8 cellular contexts compared by ENCODE assay signal in the genomic region with DNA sequence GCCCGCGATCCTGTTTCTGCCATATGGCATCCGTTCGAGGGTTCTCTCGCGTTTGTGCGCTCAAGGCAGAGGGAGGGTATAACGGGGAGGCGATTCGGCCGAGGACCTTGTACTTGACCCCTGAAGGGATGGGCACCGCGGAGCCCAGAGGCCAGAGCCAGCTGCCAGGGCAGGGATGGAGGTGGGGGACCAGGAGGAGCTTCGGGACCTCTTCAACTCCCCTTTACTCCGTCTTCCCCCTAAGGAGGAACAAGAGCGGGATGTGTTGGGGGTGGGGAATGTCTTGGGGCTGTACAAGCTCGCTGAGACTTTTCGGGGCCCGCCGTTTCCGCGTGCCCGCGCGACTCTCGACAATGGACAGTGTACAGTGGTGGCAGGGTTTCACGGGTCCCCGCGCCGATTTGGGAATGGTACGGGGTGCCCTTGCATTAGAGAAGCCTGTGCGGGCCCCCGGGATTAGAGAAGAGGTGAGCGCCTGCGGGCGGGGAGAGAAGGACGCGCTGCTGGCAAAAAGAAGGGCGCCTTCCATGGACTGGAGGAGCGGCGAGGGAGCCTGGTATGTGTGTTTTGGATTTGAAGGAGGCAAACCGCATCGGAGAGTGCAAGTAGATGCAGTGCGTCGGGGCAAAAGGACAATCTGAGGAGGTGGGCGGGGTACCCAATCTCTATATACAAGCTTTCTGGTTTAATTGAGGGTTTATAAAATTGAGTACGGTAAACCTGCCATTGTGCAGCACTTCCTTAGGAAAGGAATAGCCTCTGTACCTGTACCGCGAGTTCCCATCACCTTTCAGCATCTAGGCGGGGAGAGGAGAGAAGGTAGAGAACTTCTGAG. TPM values are rescaled to one million over a fixed set of nuclear protein-coding genes. Genes with fewer than 3 reads are reported as not detected.
DNase-seq lines count a peak whose midpoint lies in the region; ATAC-seq and TF ChIP-seq lines count a peak whose summit lies in the region.

No MANE protein-coding gene starts in this region.

- peak overlapping the region; percentile 94 for H3K4me2 ChIP-seq in BLaER1

- no peak overlapping the region for H3K27ac Mint-ChIP-seq in activated naive CD8-positive, alpha-beta T cell treated with anti-CD3 and anti-CD28 coated beads, Interleukin-2, amount 10 ng/mL, durations not matched to agents 7 days and 5 days

- H3K9me3 Mint-ChIP-seq in activated naive CD8-positive, alpha-beta T cell treated with anti-CD3 and anti-CD28 coated beads, Interleukin-2, amount 10 ng/mL, durations not matched to agents 7 days and 5 days, result no peaks in the 10 kb centered on the region

- intact Hi-C loops in spleen (cut with DNase I; ENCODE audit: low total_unique reads), result no loop called here

- in situ Hi-C loops in GM13977 (cut with MboI; ENCODE audit: low pct_unique_long_range_greater_than_20kb, low sequenced_read_pairs, unreplicated experiment), result no loop called here

- no peaks in the 10 kb centered on the region for H3K36me3 Mint-ChIP-seq in activated naive CD8-positive, alpha-beta T cell treated with anti-CD3 and anti-CD28 coated beads, Interleukin-2, amount 10 ng/mL, durations not matched to agents 7 days and 5 days

- WGBS in spleen, 5 donors, result 1 to 4% (median 3%) methylated on average over 34 to 50 of the region's 50 CpGs

- H3K4me1 ChIP-seq in BLaER1, result peaks cover 45% of the 10 kb centered on the region
- H3K4me1 ChIP-seq in spleen, result peaks cover 0 to 62% (median 35%) of the 10 kb centered on the region in 6 donors

- H3K36me3 ChIP-seq in BLaER1 (no peaks in the 10 kb centered on the region), H7 (replicated peaks; ENCODE audit: control insufficient read depth, insufficient read depth, low read length) (no peaks in the 10 kb centered on the region; the same call in 1 of the 2 replicates), spleen (no peaks in the 10 kb centered on the region)

- no peak for TF ChIP-seq CTCF in spleen (IDR thresholded peaks at IDR 0.05 in 8 of 11, conservative IDR thresholded peaks at IDR 0.05 in 3 of 11)
- no peak for TF ChIP-seq CTCF in GM13977 (IDR thresholded peaks at IDR 0.05; ENCODE audit: extremely low read depth, insufficient read depth, missing control alignments)

- TF ChIP-seq POLR2A in spleen (IDR thresholded peaks at IDR 0.05), result no peak

- H3K27me3 ChIP-seq in BLaER1, result peaks cover 20% of the 10 kb centered on the region; the same call in 1 of the 2 replicates
- H3K27me3 ChIP-seq in H7 (ENCODE audit: control insufficient read depth, insufficient read depth, low read length), result peaks cover 10% of the 10 kb centered on the region
- H3K27me3 ChIP-seq in spleen (replicated peaks in 1 of 7), result peaks cover 0 to 47% (median 29%) of the 10 kb centered on the region in 7 donors

- DNase-seq in H7, result peak; percentile 70
- peak; percentile 25 for DNase-seq in activated naive CD8-positive, alpha-beta T cell treated with anti-CD3 and anti-CD28 coated beads, Interleukin-2, amount 10 ng/mL, durations not matched to agents 7 days and 5 days
- peak; percentile 84 for DNase-seq in spleen
- no peak for DNase-seq in NCI-H446 treated with DMSO at 0.1 percent for 48 hours (lab: John Stamatoyannopoulos, UW)
- no peak for DNase-seq in GM13977 (ENCODE audit: low spot score)

- H3K4me1 Mint-ChIP-seq in activated naive CD8-positive, alpha-beta T cell treated with anti-CD3 and anti-CD28 coated beads, Interleukin-2, amount 10 ng/mL, durations not matched to agents 7 days and 5 days, result peaks cover 9% of the 10 kb centered on the region

- POLR2A ChIA-PET in activated naive CD8-positive, alpha-beta T cell treated with anti-CD3 and anti-CD28 coated beads, Interleukin-2, amount 10 ng/mL, durations not matched to agents 7 days and 5 days (lab: Charles Lee), result no interaction called here

- H3K9ac ChIP-seq in BLaER1, result peak overlapping the region; percentile 76

- H3K9me3 ChIP-seq in BLaER1 (peaks cover 10% of the 10 kb centered on the region), iPS-18c (ENCODE audit: control insufficient read depth, insufficient read depth, low read length) (no peaks in the 10 kb centered on the region), spleen (no peaks in the 10 kb centered on the region)

- peaks cover 18% of the 10 kb centered on the region for H4K20me1 ChIP-seq in BLaER1

- peak; percentile 20 for ATAC-seq in activated naive CD8-positive, alpha-beta T cell treated with anti-CD3 and anti-CD28 coated beads, Interleukin-2, amount 10 ng/mL, durations not matched to agents 7 days and 5 days (ENCODE audit: low read depth)
- ATAC-seq in HG03025 (IDR thresholded peaks at IDR 0.05; ENCODE audit: low FRiP score, unreplicated experiment), result no peak

- H3K27ac ChIP-seq in BLaER1, result peak overlapping the region; percentile 54; the same call in 1 of the 2 replicates
- peak overlapping the region; percentile 29 to 85 (median 72) for H3K27ac ChIP-seq in spleen

- H3K4me3 Mint-ChIP-seq in activated naive CD8-positive, alpha-beta T cell treated with anti-CD3 and anti-CD28 coated beads, Interleukin-2, amount 10 ng/mL, durations not matched to agents 7 days and 5 days, result peak overlapping the region; percentile 67

- H3K4me3 ChIP-seq in BLaER1 (peak overlapping the region; percentile 75), H7 (ENCODE audit: insufficient read depth, low read depth, low read length) (peak overlapping the region; percentile 88), iPS-18c (ENCODE audit: insufficient read depth, low read depth, low read length) (peak overlapping the region; percentile 76), spleen (peak overlapping the region; percentile 37 to 77 (median 52))

- peaks cover 35% of the 10 kb centered on the region for H3K27me3 Mint-ChIP-seq in activated naive CD8-positive, alpha-beta T cell treated with anti-CD3 and anti-CD28 coated beads, Interleukin-2, amount 10 ng/mL, durations not matched to agents 7 days and 5 days

RNA-seq across cellular contexts. Expression of a gene that starts 0.8 kb away (rescaled TPM):
- 18.2 and 19.5 TPM in 2 replicates for total RNA-seq in H7 (2014; rRNA removed; shearing (Covaris generic))
- total RNA-seq in activated naive CD8-positive, alpha-beta T cell treated with anti-CD3 and anti-CD28 coated beads, Interleukin-2, amount 10 ng/mL, durations not matched to agents 7 days and 5 days, result under 1 TPM in 1 of 2 experiments, not detected in 1; 0.17 TPM
- total RNA-seq in spleen, result 1 to 10 TPM; 4.7 to 7.0 (median 6.6) TPM
- 1 to 10 TPM; 2.1 to 2.7 (median 2.2) TPM for polyA plus RNA-seq in spleen

Comparison
In these comparisons a context has a peak if more than half of its experiments do, and no peak if none do; other contexts are left out.
1. DNase-seq: peak in H7 (single experiment), activated naive CD8-positive, alpha-beta T cell treated with anti-CD3 and anti-CD28 coated beads, Interleukin-2, amount 10 ng/mL, durations not matched to agents 7 days and 5 days (single experiment) and spleen (single experiment); none in NCI-H446 treated with DMSO at 0.1 percent for 48 hours (single experiment) and GM13977 (single experiment).
2. RNA of a gene that starts 0.8 kb away (total RNA-seq): 18.2 to 19.5 TPM in H7 and 4.7 to 7.0 TPM in spleen; 0.17 TPM in activated naive CD8-positive, alpha-beta T cell treated with anti-CD3 and anti-CD28 coated beads, Interleukin-2, amount 10 ng/mL, durations not matched to agents 7 days and 5 days; every median in the first group is over 4 times any median in the second.
3. Peak in every context shown above with its lines, with median percentiles within 50 percentile points of each other: H3K4me3 ChIP-seq.